Comparison of ENCODE assay signal across 12 cellular contexts in the genomic region with DNA sequence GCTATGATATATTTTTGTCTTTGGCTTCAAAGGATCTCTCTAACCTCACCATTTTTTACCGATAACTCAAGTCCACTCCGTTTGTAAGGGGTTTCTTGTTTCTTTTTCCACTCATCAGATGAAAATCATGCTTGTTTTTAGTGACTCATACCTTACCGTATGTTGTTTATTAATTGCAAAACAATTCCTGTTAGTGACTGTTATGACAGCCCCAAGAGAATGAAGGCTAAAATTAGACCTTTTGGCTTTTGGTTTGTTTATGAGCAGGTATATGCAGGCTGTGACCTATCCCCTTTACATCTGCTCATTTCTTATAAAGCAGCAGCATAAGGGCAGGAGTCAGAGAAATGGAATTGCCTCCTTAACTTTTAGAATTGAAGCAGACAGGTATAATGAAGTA.
DNase-seq lines count a peak whose midpoint lies in the region; ATAC-seq and TF ChIP-seq lines count a peak whose summit lies in the region.
"Had no signal": no experiment of that assay in that cellular context is flagged by ENCODE, and none has a peak within 500 bp of the region (broad histone marks: within the 10 kb centered on the region; RNA-seq: fewer than 3 reads in every experiment).

No MANE protein-coding gene starts in this region.

- H2AFZ ChIP-seq in ACC112 (ENCODE audit: low read length, unreplicated experiment), result peak overlapping the region; percentile 23

- DNase-seq in cardiac fibroblast (ENCODE audit: low read depth in 2 of 2) (peak; percentile 81 to 88), DMS153 treated with DMSO at 0.1 percent for 48 hours (lab: John Stamatoyannopoulos, UW; ENCODE audit: unreplicated experiment) (no peak), left colon (no peak)
- no peak for DNase-seq in stimulated activated CD4-positive, alpha-beta T cell treated with anti-CD3 and anti-CD28 coated beads, Interleukin-4, amount 100 ng/mL, for 1 hour
- no peak for DNase-seq in stimulated activated CD4-positive, alpha-beta T cell treated with anti-CD3 and anti-CD28 coated beads, Interleukin-15, amount 100 ng/mL, for 24 hours
- DNase-seq: NCI-H345, right cardiac atrium had no signal

- ATAC-seq in GM19324 (IDR thresholded peaks at IDR 0.05; ENCODE audit: low FRiP score, unreplicated experiment) (peak; percentile 73), HG03159 (IDR thresholded peaks at IDR 0.05; ENCODE audit: unreplicated experiment) (peak; percentile 78), left colon (no peak)
- ATAC-seq: left lobe of liver; right cardiac atrium; stimulated activated memory B cell treated with anti-CD40 and anti-IgM and Interleukin-4, amounts not matched to agents 10 μg/mL and 1 μg/mL and 100 μg/mL, for 72 hours had no signal

- H3K4me3 ChIP-seq in ACC112 (ENCODE audit: low read depth, low read length), result no peak overlapping the region
- no peak overlapping the region for H3K4me3 ChIP-seq in cardiac fibroblast (replicated peaks in 1 of 2; ENCODE audit: low read depth in 2 of 2, low read length in 2 of 2)

- H3K27me3 ChIP-seq in ACC112 (ENCODE audit: insufficient read depth, low read length), result no peaks in the 10 kb centered on the region

- TF ChIP-seq CTCF in cardiac fibroblast (IDR thresholded peaks at IDR 0.05; ENCODE audit: low read depth, low read length), result no peak

- peaks cover 12% of the 10 kb centered on the region for H3K4me1 ChIP-seq in ACC112 (ENCODE audit: control insufficient read depth, insufficient read depth, low read length, unreplicated experiment)

- no peaks in the 10 kb centered on the region for H3K36me3 ChIP-seq in ACC112 (ENCODE audit: insufficient read depth, low read length)

- peak overlapping the region; percentile 72 for H3K27ac ChIP-seq in ACC112 (ENCODE audit: low read depth, low read length)

- H3K79me2 ChIP-seq in ACC112 (ENCODE audit: control insufficient read depth, insufficient read depth, low read length, unreplicated experiment), result no peaks in the 10 kb centered on the region

- intact Hi-C loops in left colon (cut with DNase I, micrococcal nuclease), result no loop called here

Comparison
In these comparisons a context has a peak if more than half of its experiments do, and no peak if none do; other contexts are left out.
1. DNase-seq: peak in cardiac fibroblast (2 of 2); none in DMS153 treated with DMSO at 0.1 percent for 48 hours (single experiment), stimulated activated CD4-positive, alpha-beta T cell treated with anti-CD3 and anti-CD28 coated beads, Interleukin-4, amount 100 ng/mL, for 1 hour (single experiment), stimulated activated CD4-positive, alpha-beta T cell treated with anti-CD3 and anti-CD28 coated beads, Interleukin-15, amount 100 ng/mL, for 24 hours (single experiment) and left colon (0 of 2).